Comparison of ENCODE assay signal across 9 cellular contexts in the genomic region with DNA sequence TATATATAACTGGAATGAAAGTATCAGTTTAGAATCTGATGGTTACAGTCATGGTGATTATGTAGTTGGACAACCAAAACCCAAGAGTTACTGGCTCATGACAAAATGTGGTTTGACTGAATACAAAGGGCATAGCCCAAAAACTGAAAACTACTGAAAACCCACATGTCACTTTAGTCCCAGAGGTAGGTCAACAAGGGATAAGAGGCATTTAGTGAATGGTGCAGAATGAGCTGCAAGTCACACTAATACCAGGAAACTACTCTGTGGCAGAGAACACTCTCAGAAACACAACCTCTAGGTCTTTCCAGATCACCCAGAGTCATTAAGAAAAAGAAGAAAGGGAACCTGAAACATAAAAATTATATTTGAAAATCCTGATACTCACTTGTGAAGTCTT.
DNase-seq lines count a peak whose midpoint lies in the region; ATAC-seq and TF ChIP-seq lines count a peak whose summit lies in the region.
"Had no signal": no experiment of that assay in that cellular context is flagged by ENCODE, and none has a peak within 500 bp of the region (broad histone marks: within the 10 kb centered on the region; RNA-seq: fewer than 3 reads in every experiment).

No MANE protein-coding gene starts in this region.

- DNase-seq in GM12865 (ENCODE audit: low read depth) (peak; percentile 92), GM19240 (ENCODE audit: insufficient read length, low spot score) (peak; percentile 19), cardiac septum (ENCODE audit: low spot score) (no peak), left lung (no peak), WERI-Rb-1 (no peak)
- no peak for DNase-seq in effector memory CD4-positive, alpha-beta T cell
- DNase-seq: NCI-H2227 treated with DMSO at 0.1 percent for 48 hours had no signal

- H3K36me3 ChIP-seq in left lung (no peaks in the 10 kb centered on the region), WERI-Rb-1 (no peaks in the 10 kb centered on the region)
- H3K36me3 ChIP-seq in effector memory CD4-positive, alpha-beta T cell (ENCODE audit: control insufficient read depth, insufficient read depth, low read length): no peaks in the 10 kb centered on the region

- intact Hi-C loops in cardiac septum (cut with DNase I) (no loop called here), left lung (cut with DNase I) (no loop called here)

- no peak overlapping the region for H3K4me3 ChIP-seq in GM12865 (ENCODE audit: low read depth, low read length)
- H3K4me3 ChIP-seq in left lung: no peak overlapping the region
- no peak overlapping the region for H3K4me3 ChIP-seq in WERI-Rb-1 (ENCODE audit: low read depth, low read length)
- H3K4me3 ChIP-seq in effector memory CD4-positive, alpha-beta T cell (ENCODE audit: insufficient read depth, low read depth, low read length, poor library complexity, severe bottlenecking): no peak overlapping the region

- ATAC-seq in HG02759 (IDR thresholded peaks at IDR 0.05; ENCODE audit: unreplicated experiment) (peak; percentile 94), HG03469 (IDR thresholded peaks at IDR 0.05; ENCODE audit: unreplicated experiment) (peak; percentile 87), left lung (no peak)

- TF ChIP-seq CTCF in GM12865 (IDR thresholded peaks at IDR 0.05; ENCODE audit: insufficient read depth, low read depth, low read length, missing control alignments) (no peak), left lung (IDR thresholded peaks at IDR 0.05) (no peak), WERI-Rb-1 (IDR thresholded peaks at IDR 0.05; ENCODE audit: low read depth, low read length) (no peak)

- H3K4me1 ChIP-seq in left lung: peaks cover 0 to 3% of the 10 kb centered on the region in 2 donors
- H3K4me1 ChIP-seq in effector memory CD4-positive, alpha-beta T cell (ENCODE audit: control insufficient read depth, insufficient read depth, low read length, poor library complexity, severe bottlenecking): peaks cover 3% of the 10 kb centered on the region

- H3K27ac ChIP-seq in left lung: no peak overlapping the region
- no peak overlapping the region for H3K27ac ChIP-seq in WERI-Rb-1
- no peak overlapping the region for H3K27ac ChIP-seq in effector memory CD4-positive, alpha-beta T cell (ENCODE audit: insufficient read depth, low read length, poor library complexity, severe bottlenecking)

- H3K9me3 ChIP-seq in left lung (no peaks in the 10 kb centered on the region), WERI-Rb-1 (ENCODE audit: severe bottlenecking) (peaks cover 13% of the 10 kb centered on the region)
- H3K9me3 ChIP-seq in effector memory CD4-positive, alpha-beta T cell (ENCODE audit: control insufficient read depth, low read length): no peaks in the 10 kb centered on the region

- H3K27me3 ChIP-seq in left lung: no peaks in the 10 kb centered on the region
- no peaks in the 10 kb centered on the region for H3K27me3 ChIP-seq in WERI-Rb-1 (ENCODE audit: insufficient read depth, low read depth, severe bottlenecking)
- H3K27me3 ChIP-seq in effector memory CD4-positive, alpha-beta T cell (replicated peaks; ENCODE audit: control insufficient read depth, insufficient read depth, low read length, poor library complexity, severe bottlenecking): no peaks in the 10 kb centered on the region

Comparison
In these comparisons a context has a peak if more than half of its experiments do, and no peak if none do; other contexts are left out.
1. DNase-seq: peak in GM12865 (single experiment) and GM19240 (single experiment); none in cardiac septum (single experiment), left lung (0 of 2), WERI-Rb-1 (single experiment) and effector memory CD4-positive, alpha-beta T cell (0 of 3).